8 cellular contexts compared by ENCODE assay signal in the genomic region with DNA sequence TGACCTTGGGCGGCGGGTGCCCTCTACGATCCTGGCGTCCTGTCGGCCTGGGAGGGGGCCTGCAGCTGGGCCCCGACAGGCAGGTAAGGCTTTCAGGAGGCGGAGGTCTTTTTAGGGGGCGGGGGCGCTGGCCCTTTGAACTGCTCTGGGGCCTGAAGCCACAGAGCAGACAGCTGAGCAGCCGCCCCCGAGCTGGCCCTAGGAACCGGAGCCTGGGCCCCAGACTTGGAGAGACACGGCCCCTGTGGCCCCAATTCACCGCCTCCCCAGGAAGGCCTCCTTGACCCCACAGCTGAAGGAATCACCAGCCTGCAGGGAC. TPM values are rescaled to one million over a fixed set of nuclear protein-coding genes. Genes with fewer than 3 reads are reported as not detected.
DNase-seq lines count a peak whose midpoint lies in the region; ATAC-seq and TF ChIP-seq lines count a peak whose summit lies in the region.

No MANE protein-coding gene starts in this region.

- no CpG with 5 or more reads among the region's 14 CpGs for WGBS in H9 (ENCODE audit: extremely low coverage, insufficient read length, low lambda C conversion rate)

- TF ChIP-seq CTCF in H9 (conservative IDR thresholded peaks at IDR 0.05): no peak

- H3K4me1 ChIP-seq in H9 (ENCODE audit: insufficient read depth, low read length): peaks cover 7% of the 10 kb centered on the region; the same call in 1 of the 2 replicates

- H3K27ac Mint-ChIP-seq in H9: no peak overlapping the region; a peak in 1 of 7 replicates
- H3K27ac Mint-ChIP-seq in activated CD8-positive, alpha-beta T cell treated with anti-CD3 and anti-CD28 coated beads, Interleukin-2, amount 10 ng/mL, durations not matched to agents 7 days and 5 days: peak overlapping the region; percentile 87
- H3K27ac Mint-ChIP-seq in stimulated activated naive B cell treated with anti-CD40 and anti-IgM and Interleukin-4, amounts not matched to agents 10 μg/mL and 1 μg/mL and 100 μg/mL, for 72 hours: peak overlapping the region; percentile 49

- H2BK15ac ChIP-seq in H9 (ENCODE audit: low read depth, low read length): no peak overlapping the region

- H2BK12ac ChIP-seq in H9 (ENCODE audit: insufficient read length, low read depth, low read length): no peak overlapping the region

- peak overlapping the region; percentile 35 for H3K4me3 ChIP-seq in iPS-11a (ENCODE audit: low read depth, low read length)

- no peak overlapping the region for H3K23ac ChIP-seq in H9 (ENCODE audit: insufficient read length, low read depth, low read length)

- no peak overlapping the region for H4K91ac ChIP-seq in H9 (ENCODE audit: insufficient read length, low read depth, low read length)

- no peak overlapping the region for H2BK120ac ChIP-seq in H9 (ENCODE audit: low read depth, low read length, poor library complexity, severe bottlenecking)

- H3K27me3 Mint-ChIP-seq in H9 (ENCODE audit: low read depth): peaks cover 12% of the 10 kb centered on the region
- H3K27me3 Mint-ChIP-seq in activated CD8-positive, alpha-beta T cell treated with anti-CD3 and anti-CD28 coated beads, Interleukin-2, amount 10 ng/mL, durations not matched to agents 7 days and 5 days (ENCODE audit: low read depth): no peaks in the 10 kb centered on the region
- H3K27me3 Mint-ChIP-seq in stimulated activated naive B cell treated with anti-CD40 and anti-IgM and Interleukin-4, amounts not matched to agents 10 μg/mL and 1 μg/mL and 100 μg/mL, for 72 hours: no peaks in the 10 kb centered on the region

- no peaks in the 10 kb centered on the region for H4K20me1 ChIP-seq in H9 (ENCODE audit: control insufficient read depth, insufficient read depth, insufficient read length)

- no peak overlapping the region for H3K56ac ChIP-seq in H9 (ENCODE audit: insufficient read length, low read depth, low read length)

- DNase-seq in H9: no peak
- no peak for DNase-seq in activated CD8-positive, alpha-beta T cell treated with anti-CD3 and anti-CD28 coated beads, Interleukin-2, amount 10 ng/mL, durations not matched to agents 7 days and 5 days
- DNase-seq in stimulated activated naive B cell treated with anti-CD40 and anti-IgM and Interleukin-4, amounts not matched to agents 10 μg/mL and 1 μg/mL and 100 μg/mL, for 72 hours: no peak
- DNase-seq in RPMI8226: no peak
- no peak for DNase-seq in HEK293T (ENCODE audit: extremely low spot score)
- no peak for DNase-seq in NCI-H2029 treated with DMSO at 0.1 percent for 48 hours (lab: John Stamatoyannopoulos, UW)

- H3K4me3 Mint-ChIP-seq in H9: peak overlapping the region; percentile 65 to 80
- H3K4me3 Mint-ChIP-seq in activated CD8-positive, alpha-beta T cell treated with anti-CD3 and anti-CD28 coated beads, Interleukin-2, amount 10 ng/mL, durations not matched to agents 7 days and 5 days: peak overlapping the region; percentile 78
- peak overlapping the region; percentile 82 to 88 for H3K4me3 Mint-ChIP-seq in stimulated activated naive B cell treated with anti-CD40 and anti-IgM and Interleukin-4, amounts not matched to agents 10 μg/mL and 1 μg/mL and 100 μg/mL, for 72 hours

- no peak overlapping the region for H2AFZ ChIP-seq in H9 (ENCODE audit: low read length)

- no peak overlapping the region for H3T11ph ChIP-seq in H9 (ENCODE audit: low read length)

- peaks cover 4% of the 10 kb centered on the region for H3K79me1 ChIP-seq in H9 (ENCODE audit: insufficient read depth, low read depth, low read length, poor library complexity, severe bottlenecking)

- no peak overlapping the region for H3K18ac ChIP-seq in H9 (ENCODE audit: insufficient read length, low read depth, low read length)

- H3K4ac ChIP-seq in H9 (ENCODE audit: low read depth, low read length): no peak overlapping the region

- H3K23me2 ChIP-seq in H9 (ENCODE audit: insufficient read length, low read depth, low read length, poor library complexity, severe bottlenecking): no peaks in the 10 kb centered on the region

- H3K14ac ChIP-seq in H9 (ENCODE audit: insufficient read depth, low read length): no peak overlapping the region; the same call in 1 of the 2 replicates

- H3K27me3 ChIP-seq in H9 (ENCODE audit: insufficient read depth, low read length): no peaks in the 10 kb centered on the region

- H3K9me3 Mint-ChIP-seq in H9: peaks cover 3 to 8% of the 10 kb centered on the region in 2 experiments; a peak in 2 of 5 replicates
- peaks cover 6% of the 10 kb centered on the region for H3K9me3 Mint-ChIP-seq in activated CD8-positive, alpha-beta T cell treated with anti-CD3 and anti-CD28 coated beads, Interleukin-2, amount 10 ng/mL, durations not matched to agents 7 days and 5 days (ENCODE audit: insufficient read depth)
- peaks cover 5 to 6% of the 10 kb centered on the region in 2 donors for H3K9me3 Mint-ChIP-seq in stimulated activated naive B cell treated with anti-CD40 and anti-IgM and Interleukin-4, amounts not matched to agents 10 μg/mL and 1 μg/mL and 100 μg/mL, for 72 hours

- no peak overlapping the region for H3K27ac ChIP-seq in H9 (ENCODE audit: insufficient read length, low read depth, low read length)

- H3K9ac ChIP-seq in H9 (ENCODE audit: extremely low read depth, insufficient read length, low read length): no peak overlapping the region

- ATAC-seq in activated CD8-positive, alpha-beta T cell treated with anti-CD3 and anti-CD28 coated beads, Interleukin-2, amount 10 ng/mL, durations not matched to agents 7 days and 5 days: no peak
- ATAC-seq in stimulated activated naive B cell treated with anti-CD40 and anti-IgM and Interleukin-4, amounts not matched to agents 10 μg/mL and 1 μg/mL and 100 μg/mL, for 72 hours (replicated peaks): peak in 1 of 2 donors; percentile 5
- ATAC-seq in HG03565 (IDR thresholded peaks at IDR 0.05; ENCODE audit: unreplicated experiment): no peak

- no peak overlapping the region for H2BK5ac ChIP-seq in H9 (ENCODE audit: insufficient read length, low read length)

- H2AK5ac ChIP-seq in H9 (ENCODE audit: insufficient read length, low read length): no peak overlapping the region

- peak overlapping the region; percentile 22 for H3K4me2 ChIP-seq in H9 (ENCODE audit: insufficient read depth, insufficient read length, low read length)

- no peaks in the 10 kb centered on the region for H3K9me3 ChIP-seq in H9 (ENCODE audit: control insufficient read depth, low read depth, low read length)

- H3K36me3 Mint-ChIP-seq in H9 (ENCODE audit: insufficient read depth in 1 of 3, low read depth in 3 of 3): peaks cover 0 to 6% (median 2%) of the 10 kb centered on the region in 3 experiments; a peak in 3 of 7 replicates
- H3K36me3 Mint-ChIP-seq in activated CD8-positive, alpha-beta T cell treated with anti-CD3 and anti-CD28 coated beads, Interleukin-2, amount 10 ng/mL, durations not matched to agents 7 days and 5 days (ENCODE audit: low read depth): peaks cover 29% of the 10 kb centered on the region
- peaks cover 8 to 10% of the 10 kb centered on the region in 2 donors for H3K36me3 Mint-ChIP-seq in stimulated activated naive B cell treated with anti-CD40 and anti-IgM and Interleukin-4, amounts not matched to agents 10 μg/mL and 1 μg/mL and 100 μg/mL, for 72 hours

- CTCF ChIA-PET in activated CD8-positive, alpha-beta T cell treated with anti-CD3 and anti-CD28 coated beads, Interleukin-2, amount 10 ng/mL, durations not matched to agents 7 days and 5 days (lab: Charles Lee): interaction anchor here (1.0 to 1.1 kb wide), 3 partner anchors 10 to 65 kb away, joined by 3 to 9 read pairs (median 5); no protein-coding TSS in a partner anchor
- CTCF ChIA-PET in HEK293T (lab: Yijun Ruan, JAX): interaction anchor here (0.5 kb wide), 1 partner anchor 20 kb away, joined by 3 read pairs; no protein-coding TSS in a partner anchor

- peaks cover 2% of the 10 kb centered on the region; the same call in 1 of the 2 replicates for H3K79me2 ChIP-seq in H9 (ENCODE audit: insufficient read depth, low read length)

- POLR2A ChIA-PET in activated CD8-positive, alpha-beta T cell treated with anti-CD3 and anti-CD28 coated beads, Interleukin-2, amount 10 ng/mL, durations not matched to agents 7 days and 5 days (lab: Charles Lee): interaction anchor here (0.6 to 2.1 kb wide), 3 partner anchors 10 to 450 kb away, joined by 3 to 10 read pairs (median 7); partner anchors contain the start of gene TBC1D22A
- POLR2A ChIA-PET in HEK293T (lab: Yijun Ruan, JAX): interaction anchor here (1.0 to 1.5 kb wide), 2 partner anchors 12 to 24 kb away, joined by 5 to 8 read pairs; partner anchors contain the start of gene TBC1D22A

- peaks cover 31 to 34% of the 10 kb centered on the region in 2 experiments for H3K4me1 Mint-ChIP-seq in H9
- H3K4me1 Mint-ChIP-seq in activated CD8-positive, alpha-beta T cell treated with anti-CD3 and anti-CD28 coated beads, Interleukin-2, amount 10 ng/mL, durations not matched to agents 7 days and 5 days (ENCODE audit: low read depth): peaks cover 40% of the 10 kb centered on the region
- peaks cover 34 to 58% of the 10 kb centered on the region in 2 donors for H3K4me1 Mint-ChIP-seq in stimulated activated naive B cell treated with anti-CD40 and anti-IgM and Interleukin-4, amounts not matched to agents 10 μg/mL and 1 μg/mL and 100 μg/mL, for 72 hours

- no peak overlapping the region for H4K5ac ChIP-seq in H9 (ENCODE audit: insufficient read length, low read depth, low read length)

- H4K8ac ChIP-seq in H9 (replicated peaks; ENCODE audit: insufficient read length, low read depth, low read length): no peak overlapping the region

- no peak overlapping the region for H2BK20ac ChIP-seq in H9 (ENCODE audit: low read depth, low read length, poor library complexity, severe bottlenecking)

TF ChIP-seq in HEK293T, 16 proteins besides CTCF, POLR2A, EP300 and RAD21:
- TF ChIP-seq FOXK2 (IDR thresholded peaks at IDR 0.05): no peak
TF ChIP-seq in HEK293T: peak in this region for 0.

RNA-seq across cellular contexts. Expression of gene CERK, which starts 0.5 kb away (rescaled TPM):
- total RNA-seq in H9 (2021): 46.3 and 47.1 TPM in 2 replicates
- total RNA-seq in activated CD8-positive, alpha-beta T cell treated with anti-CD3 and anti-CD28 coated beads, Interleukin-2, amount 10 ng/mL, durations not matched to agents 7 days and 5 days: 10 to 100 TPM; 61.1 to 65.6 TPM

RNA-seq across cellular contexts. Expression of gene TBC1D22A, which starts 23.8 kb away (rescaled TPM):
- 19.3 and 20.8 TPM in 2 replicates for total RNA-seq in H9 (2021)
- 10 to 100 TPM; 34.1 to 38.7 TPM for total RNA-seq in activated CD8-positive, alpha-beta T cell treated with anti-CD3 and anti-CD28 coated beads, Interleukin-2, amount 10 ng/mL, durations not matched to agents 7 days and 5 days

Comparison
In these comparisons a context has a peak if more than half of its experiments do, and no peak if none do; other contexts are left out.
1. H3K27ac Mint-ChIP-seq: peak in activated CD8-positive, alpha-beta T cell treated with anti-CD3 and anti-CD28 coated beads, Interleukin-2, amount 10 ng/mL, durations not matched to agents 7 days and 5 days (single experiment) and stimulated activated naive B cell treated with anti-CD40 and anti-IgM and Interleukin-4, amounts not matched to agents 10 μg/mL and 1 μg/mL and 100 μg/mL, for 72 hours (single experiment); none in H9 (0 of 3).
2. Peak in every context shown above with its lines, with median percentiles within 50 percentile points of each other: H3K4me3 Mint-ChIP-seq.